ENCODE assay signal across 24 cellular contexts in genomic region chr1:236492378-236492777, GRCh38.
"Had no signal": no experiment of that assay in that cellular context is flagged by ENCODE, and none has a peak within 500 bp of the region (broad histone marks: within the 10 kb centered on the region; RNA-seq: fewer than 3 reads in every experiment).

No MANE protein-coding gene starts in this region.

- H3K4me3 Mint-ChIP-seq: activated B cell treated with CpG ODN at 0.5 μM for 24 hours; activated CD4-positive, alpha-beta memory T cell treated with anti-CD3 and anti-CD28 coated beads for 36 hours; activated CD4-positive, alpha-beta T cell treated with anti-CD3 and anti-CD28 coated beads, Interleukin-2, amount 10 ng/mL, durations not matched to agents 7 days and 5 days; activated naive CD8-positive, alpha-beta T cell treated with anti-CD3 and anti-CD28 coated beads, Interleukin-2, amount 10 ng/mL, durations not matched to agents 7 days and 5 days; activated T-cell treated with anti-CD3 and anti-CD28 coated beads, Interleukin-2, amount 50 U/mL, for 4 hours had no signal

- H3K27ac Mint-ChIP-seq: activated B cell treated with CpG ODN at 0.5 μM for 24 hours; activated CD4-positive, alpha-beta memory T cell treated with anti-CD3 and anti-CD28 coated beads for 36 hours; activated CD4-positive, alpha-beta T cell treated with anti-CD3 and anti-CD28 coated beads, Interleukin-2, amount 10 ng/mL, durations not matched to agents 7 days and 5 days; activated naive CD8-positive, alpha-beta T cell treated with anti-CD3 and anti-CD28 coated beads, Interleukin-2, amount 10 ng/mL, durations not matched to agents 7 days and 5 days had no signal

- H3K4me1 Mint-ChIP-seq: activated B cell treated with CpG ODN at 0.5 μM for 24 hours had no signal

- H3K9me3 Mint-ChIP-seq: activated B cell treated with CpG ODN at 0.5 μM for 24 hours; activated CD4-positive, alpha-beta memory T cell treated with anti-CD3 and anti-CD28 coated beads for 36 hours; activated CD4-positive, alpha-beta T cell treated with anti-CD3 and anti-CD28 coated beads, Interleukin-2, amount 10 ng/mL, durations not matched to agents 7 days and 5 days; activated naive CD8-positive, alpha-beta T cell treated with anti-CD3 and anti-CD28 coated beads, Interleukin-2, amount 10 ng/mL, durations not matched to agents 7 days and 5 days; activated T-cell treated with anti-CD3 and anti-CD28 coated beads, Interleukin-2, amount 50 U/mL, for 4 hours had no signal

- ATAC-seq: activated T-cell treated with anti-CD3 and anti-CD28 coated beads, Interleukin-2, amount 50 U/mL, for 4 hours had no signal

- DNase-seq: activated B cell treated with CpG ODN at 0.5 μM for 24 hours; activated CD4-positive, alpha-beta memory T cell treated with anti-CD3 and anti-CD28 coated beads for 36 hours; activated CD4-positive, alpha-beta T cell treated with anti-CD3 and anti-CD28 coated beads for 1 hour; activated CD4-positive, alpha-beta T cell treated with anti-CD3 and anti-CD28 coated beads, Interleukin-2, amount 10 ng/mL, durations not matched to agents 7 days and 5 days; activated CD8-positive, alpha-beta memory T cell treated with anti-CD3 and anti-CD28 coated beads for 24 hours; activated naive CD4-positive, alpha-beta T cell treated with anti-CD3 and anti-CD28 coated beads, Interleukin-2, amount 50 U/mL, for 16 hours; activated naive CD8-positive, alpha-beta T cell treated with anti-CD3 and anti-CD28 coated beads, Interleukin-2, amount 10 ng/mL, durations not matched to agents 7 days and 5 days; activated T-cell treated with anti-CD3 and anti-CD28 coated beads, Interleukin-2, amount 50 U/mL, for 4 hours; adrenal gland; aorta; central memory CD4-positive, alpha-beta T cell; NCI-H1092; NCI-H1417; NCI-H1930; NCI-H2107; NCI-H510A treated with DMSO at 0.1 percent for 48 hours; NCI-H69; NK-92 treated with Interleukin-12 subunit alpha and Interleukin-12 subunit beta, amount 100 ng/mL, for 24 hours; OCI-M1; Peyer's patch; Right ventricle myocardium superior; SJCRH30; SK-N-SH; T-helper 1 cell had no signal

- H3K36me3 Mint-ChIP-seq: activated CD4-positive, alpha-beta memory T cell treated with anti-CD3 and anti-CD28 coated beads for 36 hours; activated naive CD8-positive, alpha-beta T cell treated with anti-CD3 and anti-CD28 coated beads, Interleukin-2, amount 10 ng/mL, durations not matched to agents 7 days and 5 days had no signal
